Comparison of ENCODE assay signal across 12 cellular contexts in genomic region chr3:11195201-11195600, GRCh38. TPM values are rescaled to one million over a fixed set of nuclear protein-coding genes. Genes with fewer than 3 reads are reported as not detected.
DNase-seq lines count a peak whose midpoint lies in the region; ATAC-seq, FAIRE-seq and TF ChIP-seq lines count a peak whose summit lies in the region.
"Had no signal": no experiment of that assay in that cellular context is flagged by ENCODE, and none has a peak within 500 bp of the region (broad histone marks: within the 10 kb centered on the region; RNA-seq: fewer than 3 reads in every experiment).

No MANE protein-coding gene starts in this region.

- H4K20me1 ChIP-seq in astrocyte (ENCODE audit: insufficient read depth, low read length), result peaks cover 4% of the 10 kb centered on the region

- H3K4me3 Mint-ChIP-seq in astrocyte (ENCODE audit: unreplicated experiment), result no peak overlapping the region
- no peak overlapping the region for H3K4me3 Mint-ChIP-seq in naive thymus-derived CD4-positive, alpha-beta T cell
- no peak overlapping the region for H3K4me3 Mint-ChIP-seq in stimulated activated memory B cell treated with anti-CD40 and anti-IgM and Interleukin-4, amounts not matched to agents 10 μg/mL and 1 μg/mL and 100 μg/mL, for 72 hours
- H3K4me3 Mint-ChIP-seq: CD4-positive, CD25-positive, alpha-beta regulatory T cell had no signal

- H3K27ac Mint-ChIP-seq in astrocyte (ENCODE audit: unreplicated experiment), result peak overlapping the region; percentile 75
- H3K27ac Mint-ChIP-seq in naive thymus-derived CD4-positive, alpha-beta T cell, result no peak overlapping the region
- no peak overlapping the region for H3K27ac Mint-ChIP-seq in stimulated activated memory B cell treated with anti-CD40 and anti-IgM and Interleukin-4, amounts not matched to agents 10 μg/mL and 1 μg/mL and 100 μg/mL, for 72 hours
- H3K27ac Mint-ChIP-seq: CD4-positive, CD25-positive, alpha-beta regulatory T cell had no signal

- H3K4me3 ChIP-seq in ACC112 (ENCODE audit: low read depth, low read length) (peak overlapping the region; percentile 57; the same call in 1 of the 2 replicates), astrocyte (ENCODE audit: insufficient read depth, low read depth, low read length) (no peak overlapping the region)
- no peak overlapping the region for H3K4me3 ChIP-seq in naive thymus-derived CD4-positive, alpha-beta T cell (ENCODE audit: low read length)

- peak overlapping the region; percentile 73 for H3K27ac ChIP-seq in ACC112 (ENCODE audit: low read depth, low read length)
- H3K27ac ChIP-seq in astrocyte (ENCODE audit: low read depth, low read length), result peak overlapping the region; percentile 82
- H3K27ac ChIP-seq in naive thymus-derived CD4-positive, alpha-beta T cell (ENCODE audit: low read depth, low read length), result no peak overlapping the region

- H3K9me3 ChIP-seq in astrocyte (ENCODE audit: insufficient read depth, low read depth, low read length), result no peaks in the 10 kb centered on the region
- no peaks in the 10 kb centered on the region for H3K9me3 ChIP-seq in naive thymus-derived CD4-positive, alpha-beta T cell (ENCODE audit: control insufficient read depth in 2 of 3, low read length in 3 of 3)

- H3K4me1 Mint-ChIP-seq in astrocyte (ENCODE audit: low read depth, unreplicated experiment), result peaks cover 29% of the 10 kb centered on the region
- peaks cover 0 to 16% (median 4%) of the 10 kb centered on the region in 7 donors for H3K4me1 Mint-ChIP-seq in naive thymus-derived CD4-positive, alpha-beta T cell
- H3K4me1 Mint-ChIP-seq in stimulated activated memory B cell treated with anti-CD40 and anti-IgM and Interleukin-4, amounts not matched to agents 10 μg/mL and 1 μg/mL and 100 μg/mL, for 72 hours, result no peaks in the 10 kb centered on the region

- no peaks in the 10 kb centered on the region for H3K27me3 Mint-ChIP-seq in astrocyte (ENCODE audit: low read depth, unreplicated experiment)
- peaks cover 0 to 16% (median 12%) of the 10 kb centered on the region in 5 donors for H3K27me3 Mint-ChIP-seq in naive thymus-derived CD4-positive, alpha-beta T cell
- H3K27me3 Mint-ChIP-seq in stimulated activated memory B cell treated with anti-CD40 and anti-IgM and Interleukin-4, amounts not matched to agents 10 μg/mL and 1 μg/mL and 100 μg/mL, for 72 hours, result peaks cover 40% of the 10 kb centered on the region

- no peak for FAIRE-seq in astrocyte (lab: Jason Lieb, UNC)

- no peak for TF ChIP-seq CTCF in astrocyte (IDR thresholded peaks at IDR 0.05; ENCODE audit: insufficient read depth, low read depth, low read length)

- H3K9ac ChIP-seq in astrocyte (ENCODE audit: low read length), result peak overlapping the region; percentile 76

- POLR2A ChIA-PET in naive thymus-derived CD4-positive, alpha-beta T cell (lab: Charles Lee), result no interaction called here

- H3K36me3 ChIP-seq in ACC112 (ENCODE audit: insufficient read depth, low read length) (peaks cover 19% of the 10 kb centered on the region; the same call in 1 of the 2 replicates), astrocyte (ENCODE audit: insufficient read depth, low read length) (no peaks in the 10 kb centered on the region)
- H3K36me3 ChIP-seq in naive thymus-derived CD4-positive, alpha-beta T cell (ENCODE audit: control insufficient read depth in 2 of 3, insufficient read depth in 3 of 3, low read length in 3 of 3), result no peaks in the 10 kb centered on the region

- peaks cover 38% of the 10 kb centered on the region for H3K4me1 ChIP-seq in ACC112 (ENCODE audit: control insufficient read depth, insufficient read depth, low read length, unreplicated experiment)
- H3K4me1 ChIP-seq in astrocyte (ENCODE audit: insufficient read depth, low read length), result peaks cover 32% of the 10 kb centered on the region
- H3K4me1 ChIP-seq in naive thymus-derived CD4-positive, alpha-beta T cell (ENCODE audit: control insufficient read depth in 2 of 2, insufficient read depth in 2 of 2, low read length in 2 of 2), result no peaks in the 10 kb centered on the region

- H2AFZ ChIP-seq in ACC112 (ENCODE audit: low read length, unreplicated experiment), result no peak overlapping the region
- peak overlapping the region; percentile 24 for H2AFZ ChIP-seq in astrocyte (ENCODE audit: low read depth, low read length)

- intact Hi-C loops in naive thymus-derived CD4-positive, alpha-beta T cell (cut with micrococcal nuclease), result no loop called here

- H3K79me2 ChIP-seq in ACC112 (ENCODE audit: control insufficient read depth, insufficient read depth, low read length, unreplicated experiment), result peaks cover 55% of the 10 kb centered on the region
- peaks cover 45% of the 10 kb centered on the region for H3K79me2 ChIP-seq in astrocyte (ENCODE audit: insufficient read depth, low read length)

- ATAC-seq in naive thymus-derived CD4-positive, alpha-beta T cell, result peak; percentile 22
- no peak for ATAC-seq in stimulated activated memory B cell treated with anti-CD40 and anti-IgM and Interleukin-4, amounts not matched to agents 10 μg/mL and 1 μg/mL and 100 μg/mL, for 72 hours
- ATAC-seq in HG02981 (IDR thresholded peaks at IDR 0.05; ENCODE audit: unreplicated experiment) (no peak), HG02938 (IDR thresholded peaks at IDR 0.05; ENCODE audit: unreplicated experiment) (no peak)

- peak overlapping the region; percentile 83 for H3K4me2 ChIP-seq in astrocyte (ENCODE audit: low read length)

- H3K27me3 ChIP-seq in ACC112 (ENCODE audit: insufficient read depth, low read length) (no peaks in the 10 kb centered on the region), astrocyte (ENCODE audit: insufficient read depth, low read length) (no peaks in the 10 kb centered on the region)
- no peaks in the 10 kb centered on the region for H3K27me3 ChIP-seq in naive thymus-derived CD4-positive, alpha-beta T cell (ENCODE audit: control insufficient read depth in 2 of 2, insufficient read depth in 2 of 2, low read length in 2 of 2)

- peaks cover 5% of the 10 kb centered on the region for H3K9me3 Mint-ChIP-seq in astrocyte (ENCODE audit: unreplicated experiment)
- peaks cover 0 to 6% (median 0%) of the 10 kb centered on the region in 11 donors for H3K9me3 Mint-ChIP-seq in naive thymus-derived CD4-positive, alpha-beta T cell
- peaks cover 7% of the 10 kb centered on the region for H3K9me3 Mint-ChIP-seq in stimulated activated memory B cell treated with anti-CD40 and anti-IgM and Interleukin-4, amounts not matched to agents 10 μg/mL and 1 μg/mL and 100 μg/mL, for 72 hours

- peaks cover 2% of the 10 kb centered on the region for H3K36me3 Mint-ChIP-seq in astrocyte (ENCODE audit: low read depth, unreplicated experiment)
- no peaks in the 10 kb centered on the region for H3K36me3 Mint-ChIP-seq in naive thymus-derived CD4-positive, alpha-beta T cell
- no peaks in the 10 kb centered on the region for H3K36me3 Mint-ChIP-seq in stimulated activated memory B cell treated with anti-CD40 and anti-IgM and Interleukin-4, amounts not matched to agents 10 μg/mL and 1 μg/mL and 100 μg/mL, for 72 hours

- DNase-seq in HT1080 (ENCODE audit: low read depth), result peak; percentile 36
- no peak for DNase-seq in astrocyte (ENCODE audit: low read depth)
- DNase-seq in naive thymus-derived CD4-positive, alpha-beta T cell, result no peak
- no peak for DNase-seq in stimulated activated CD4-positive, alpha-beta T cell treated with anti-CD3 and anti-CD28 coated beads, Interleukin-2, amount 100 ng/mL, for 24 hours
- DNase-seq: left colon, MM.1S, right cardiac atrium had no signal

- CTCF ChIA-PET in naive thymus-derived CD4-positive, alpha-beta T cell (lab: Charles Lee), result no interaction called here

RNA-seq across cellular contexts. Expression of gene HRH1, which starts 40.9 kb away (rescaled TPM):
- 16.1 and 16.7 TPM in 2 replicates for total RNA-seq in HT1080 (2014; rRNA removed; shearing (Covaris generic))
- 11.4 and 12.4 TPM in 2 replicates for polyA plus RNA-seq in HT1080 (2015; cell fraction: cytosol; rRNA removed)
- 16.2 and 22.3 TPM in 2 replicates for polyA plus RNA-seq in HT1080 (2015; cell fraction: nucleus; rRNA removed)
- 2.1 and 2.4 TPM in 2 replicates for total RNA-seq in astrocyte
- 1 to 10 TPM in 1 of 5 experiments, under 1 TPM in 1, not detected in 3; 0.17 to 1.1 TPM for total RNA-seq in naive thymus-derived CD4-positive, alpha-beta T cell
- polyA plus RNA-seq in naive thymus-derived CD4-positive, alpha-beta T cell, result not detected
